Comparison of ENCODE assay signal across 1 cellular context in the genomic region with DNA sequence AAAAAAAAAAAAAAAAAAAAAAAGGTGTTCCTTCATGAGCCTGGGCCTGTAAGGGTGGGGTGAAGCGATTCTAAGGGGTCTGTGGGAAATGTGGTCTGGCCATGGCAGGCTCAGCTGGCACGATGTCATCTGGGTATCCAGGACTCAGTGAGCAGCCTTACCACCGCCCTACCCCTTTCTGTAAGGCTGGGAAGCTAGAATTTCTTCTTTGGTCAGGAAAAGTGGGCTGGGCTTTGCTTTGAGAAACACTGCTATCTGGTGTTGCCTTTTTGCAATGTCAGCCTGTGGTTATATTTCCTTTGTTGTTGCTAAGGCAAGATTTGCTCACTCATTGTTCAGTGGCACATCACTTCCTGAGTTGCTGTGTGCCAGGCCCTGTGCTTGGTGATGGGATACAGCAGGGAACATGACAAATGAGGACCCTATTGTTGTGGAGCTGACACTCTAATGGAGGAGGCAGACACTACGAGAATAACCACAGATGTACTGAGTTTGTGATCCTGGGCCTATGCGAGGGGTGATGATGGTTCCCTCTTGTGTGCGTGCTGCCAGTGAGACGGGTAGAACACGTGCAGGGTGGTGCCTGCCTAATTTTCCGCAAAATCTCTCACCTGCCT.
TF ChIP-seq lines count a peak whose summit lies in the region.

No MANE protein-coding gene starts in this region.

TF ChIP-seq in HepG2, 621 proteins besides CTCF, POLR2A, EP300 and RAD21 (continued from another document):
- TF ChIP-seq, protein P1, sequence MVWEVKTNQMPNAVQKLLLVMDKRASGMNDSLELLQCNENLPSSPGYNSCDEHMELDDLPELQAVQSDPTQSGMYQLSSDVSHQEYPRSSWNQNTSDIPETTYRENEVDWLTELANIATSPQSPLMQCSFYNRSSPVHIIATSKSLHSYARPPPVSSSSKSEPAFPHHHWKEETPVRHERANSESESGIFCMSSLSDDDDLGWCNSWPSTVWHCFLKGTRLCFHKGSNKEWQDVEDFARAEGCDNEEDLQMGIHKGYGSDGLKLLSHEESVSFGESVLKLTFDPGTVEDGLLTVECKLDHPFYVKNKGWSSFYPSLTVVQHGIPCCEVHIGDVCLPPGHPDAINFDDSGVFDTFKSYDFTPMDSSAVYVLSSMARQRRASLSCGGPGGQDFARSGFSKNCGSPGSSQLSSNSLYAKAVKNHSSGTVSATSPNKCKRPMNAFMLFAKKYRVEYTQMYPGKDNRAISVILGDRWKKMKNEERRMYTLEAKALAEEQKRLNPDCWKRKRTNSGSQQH (CRISPR knock-in tag; IDR thresholded peaks at IDR 0.05; ENCODE audit: low read depth): no peak
- TF ChIP-seq, protein P2, sequence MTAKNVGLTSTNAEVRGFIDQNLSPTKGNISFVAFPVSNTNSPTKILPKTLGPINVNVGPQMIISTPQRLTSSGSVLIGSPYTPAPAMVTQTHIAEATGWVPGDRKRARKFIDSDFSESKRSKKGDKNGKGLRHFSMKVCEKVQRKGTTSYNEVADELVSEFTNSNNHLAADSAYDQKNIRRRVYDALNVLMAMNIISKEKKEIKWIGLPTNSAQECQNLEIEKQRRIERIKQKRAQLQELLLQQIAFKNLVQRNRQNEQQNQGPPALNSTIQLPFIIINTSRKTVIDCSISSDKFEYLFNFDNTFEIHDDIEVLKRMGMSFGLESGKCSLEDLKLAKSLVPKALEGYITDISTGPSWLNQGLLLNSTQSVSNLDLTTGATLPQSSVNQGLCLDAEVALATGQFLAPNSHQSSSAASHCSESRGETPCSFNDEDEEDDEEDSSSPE (CRISPR knock-in tag; IDR thresholded peaks at IDR 0.05): no peak
- TF ChIP-seq RFX5 (IDR thresholded peaks at IDR 0.05; ENCODE audit: low read depth, low read length) (peak; percentile 54; the same call in 1 of the 2 replicates), GATAD1 (CRISPR knock-in tag; IDR thresholded peaks at IDR 0.05) (no peak), ADNP (CRISPR knock-in tag; IDR thresholded peaks at IDR 0.05) (no peak), NCOA5 (CRISPR knock-in tag; IDR thresholded peaks at IDR 0.05) (no peak), NAIF1 (CRISPR knock-in tag; IDR thresholded peaks at IDR 0.05; ENCODE audit: borderline replicate concordance) (no peak), KDM2A (CRISPR knock-in tag; IDR thresholded peaks at IDR 0.05; ENCODE audit: borderline replicate concordance, low read depth) (no peak), JUN (CRISPR knock-in tag; IDR thresholded peaks at IDR 0.05) (no peak), HNF4A (CRISPR knock-in tag; IDR thresholded peaks at IDR 0.05) (no peak), ZNF598 (CRISPR knock-in tag; IDR thresholded peaks at IDR 0.05; ENCODE audit: borderline replicate concordance) (no peak), SP140L (CRISPR knock-in tag; IDR thresholded peaks at IDR 0.05; ENCODE audit: borderline replicate concordance) (no peak), PHF20 (CRISPR knock-in tag; IDR thresholded peaks at IDR 0.05) (no peak), FOXK1 (CRISPR knock-in tag; IDR thresholded peaks at IDR 0.05; ENCODE audit: borderline replicate concordance, low read depth) (no peak), SP5 (CRISPR knock-in tag; IDR thresholded peaks at IDR 0.05; ENCODE audit: borderline replicate concordance, low read depth) (no peak), ATAD3A (CRISPR knock-in tag; IDR thresholded peaks at IDR 0.05) (no peak), FOSL2 (CRISPR knock-in tag; IDR thresholded peaks at IDR 0.05) (no peak), ZNF354B (CRISPR knock-in tag; IDR thresholded peaks at IDR 0.05) (no peak), ARID2 (CRISPR knock-in tag; IDR thresholded peaks at IDR 0.05; ENCODE audit: borderline replicate concordance) (no peak), NR2F6 (IDR thresholded peaks at IDR 0.05) (no peak), NR2F6 (CRISPR knock-in tag; IDR thresholded peaks at IDR 0.05) (no peak), ZNF629 (CRISPR knock-in tag; conservative IDR thresholded peaks at IDR 0.05) (no peak), ZNF235 (CRISPR knock-in tag; IDR thresholded peaks at IDR 0.05; ENCODE audit: borderline replicate concordance) (no peak), BCL6 (CRISPR knock-in tag; IDR thresholded peaks at IDR 0.05) (no peak), ZNF367 (CRISPR knock-in tag; IDR thresholded peaks at IDR 0.05; ENCODE audit: borderline replicate concordance) (no peak)
- TF ChIP-seq, protein P3, sequence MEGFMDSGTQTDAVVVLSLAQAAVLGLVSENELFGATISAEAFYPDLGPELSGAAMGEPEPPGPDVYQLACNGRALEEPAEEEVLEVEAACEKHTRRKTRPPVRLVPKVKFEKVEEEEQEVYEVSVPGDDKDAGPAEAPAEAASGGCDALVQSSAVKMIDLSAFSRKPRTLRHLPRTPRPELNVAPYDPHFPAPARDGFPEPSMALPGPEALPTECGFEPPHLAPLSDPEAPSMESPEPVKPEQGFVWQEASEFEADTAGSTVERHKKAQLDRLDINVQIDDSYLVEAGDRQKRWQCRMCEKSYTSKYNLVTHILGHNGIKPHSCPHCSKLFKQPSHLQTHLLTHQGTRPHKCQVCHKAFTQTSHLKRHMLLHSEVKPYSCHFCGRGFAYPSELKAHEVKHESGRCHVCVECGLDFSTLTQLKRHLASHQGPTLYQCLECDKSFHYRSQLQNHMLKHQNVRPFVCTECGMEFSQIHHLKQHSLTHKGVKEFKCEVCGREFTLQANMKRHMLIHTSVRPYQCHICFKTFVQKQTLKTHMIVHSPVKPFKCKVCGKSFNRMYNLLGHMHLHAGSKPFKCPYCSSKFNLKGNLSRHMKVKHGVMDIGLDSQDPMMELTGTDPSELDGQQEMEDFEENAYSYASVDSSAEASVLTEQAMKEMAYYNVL (CRISPR knock-in tag; IDR thresholded peaks at IDR 0.05; ENCODE audit: borderline replicate concordance): no peak
- TF ChIP-seq, protein P4, sequence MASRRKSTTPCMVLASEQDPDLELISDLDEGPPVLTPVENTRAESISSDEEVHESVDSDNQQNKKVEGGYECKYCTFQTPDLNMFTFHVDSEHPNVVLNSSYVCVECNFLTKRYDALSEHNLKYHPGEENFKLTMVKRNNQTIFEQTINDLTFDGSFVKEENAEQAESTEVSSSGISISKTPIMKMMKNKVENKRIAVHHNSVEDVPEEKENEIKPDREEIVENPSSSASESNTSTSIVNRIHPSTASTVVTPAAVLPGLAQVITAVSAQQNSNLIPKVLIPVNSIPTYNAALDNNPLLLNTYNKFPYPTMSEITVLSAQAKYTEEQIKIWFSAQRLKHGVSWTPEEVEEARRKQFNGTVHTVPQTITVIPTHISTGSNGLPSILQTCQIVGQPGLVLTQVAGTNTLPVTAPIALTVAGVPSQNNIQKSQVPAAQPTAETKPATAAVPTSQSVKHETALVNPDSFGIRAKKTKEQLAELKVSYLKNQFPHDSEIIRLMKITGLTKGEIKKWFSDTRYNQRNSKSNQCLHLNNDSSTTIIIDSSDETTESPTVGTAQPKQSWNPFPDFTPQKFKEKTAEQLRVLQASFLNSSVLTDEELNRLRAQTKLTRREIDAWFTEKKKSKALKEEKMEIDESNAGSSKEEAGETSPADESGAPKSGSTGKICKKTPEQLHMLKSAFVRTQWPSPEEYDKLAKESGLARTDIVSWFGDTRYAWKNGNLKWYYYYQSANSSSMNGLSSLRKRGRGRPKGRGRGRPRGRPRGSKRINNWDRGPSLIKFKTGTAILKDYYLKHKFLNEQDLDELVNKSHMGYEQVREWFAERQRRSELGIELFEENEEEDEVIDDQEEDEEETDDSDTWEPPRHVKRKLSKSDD (CRISPR knock-in tag; IDR thresholded peaks at IDR 0.05; ENCODE audit: low read depth): 0 out of 2 replicates have a peak, but pooled peaks have one; percentile 55
- TF ChIP-seq, protein P5, sequence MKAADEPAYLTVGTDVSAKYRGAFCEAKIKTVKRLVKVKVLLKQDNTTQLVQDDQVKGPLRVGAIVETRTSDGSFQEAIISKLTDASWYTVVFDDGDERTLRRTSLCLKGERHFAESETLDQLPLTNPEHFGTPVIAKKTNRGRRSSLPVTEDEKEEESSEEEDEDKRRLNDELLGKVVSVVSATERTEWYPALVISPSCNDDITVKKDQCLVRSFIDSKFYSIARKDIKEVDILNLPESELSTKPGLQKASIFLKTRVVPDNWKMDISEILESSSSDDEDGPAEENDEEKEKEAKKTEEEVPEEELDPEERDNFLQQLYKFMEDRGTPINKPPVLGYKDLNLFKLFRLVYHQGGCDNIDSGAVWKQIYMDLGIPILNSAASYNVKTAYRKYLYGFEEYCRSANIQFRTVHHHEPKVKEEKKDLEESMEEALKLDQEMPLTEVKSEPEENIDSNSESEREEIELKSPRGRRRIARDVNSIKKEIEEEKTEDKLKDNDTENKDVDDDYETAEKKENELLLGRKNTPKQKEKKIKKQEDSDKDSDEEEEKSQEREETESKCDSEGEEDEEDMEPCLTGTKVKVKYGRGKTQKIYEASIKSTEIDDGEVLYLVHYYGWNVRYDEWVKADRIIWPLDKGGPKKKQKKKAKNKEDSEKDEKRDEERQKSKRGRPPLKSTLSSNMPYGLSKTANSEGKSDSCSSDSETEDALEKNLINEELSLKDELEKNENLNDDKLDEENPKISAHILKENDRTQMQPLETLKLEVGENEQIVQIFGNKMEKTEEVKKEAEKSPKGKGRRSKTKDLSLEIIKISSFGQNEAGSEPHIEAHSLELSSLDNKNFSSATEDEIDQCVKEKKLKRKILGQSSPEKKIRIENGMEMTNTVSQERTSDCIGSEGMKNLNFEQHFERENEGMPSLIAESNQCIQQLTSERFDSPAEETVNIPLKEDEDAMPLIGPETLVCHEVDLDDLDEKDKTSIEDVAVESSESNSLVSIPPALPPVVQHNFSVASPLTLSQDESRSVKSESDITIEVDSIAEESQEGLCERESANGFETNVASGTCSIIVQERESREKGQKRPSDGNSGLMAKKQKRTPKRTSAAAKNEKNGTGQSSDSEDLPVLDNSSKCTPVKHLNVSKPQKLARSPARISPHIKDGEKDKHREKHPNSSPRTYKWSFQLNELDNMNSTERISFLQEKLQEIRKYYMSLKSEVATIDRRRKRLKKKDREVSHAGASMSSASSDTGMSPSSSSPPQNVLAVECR (CRISPR knock-in tag; IDR thresholded peaks at IDR 0.05; ENCODE audit: borderline replicate concordance): 0 out of 2 replicates have a peak, but pooled peaks have one; percentile 15
- TF ChIP-seq, protein P6, sequence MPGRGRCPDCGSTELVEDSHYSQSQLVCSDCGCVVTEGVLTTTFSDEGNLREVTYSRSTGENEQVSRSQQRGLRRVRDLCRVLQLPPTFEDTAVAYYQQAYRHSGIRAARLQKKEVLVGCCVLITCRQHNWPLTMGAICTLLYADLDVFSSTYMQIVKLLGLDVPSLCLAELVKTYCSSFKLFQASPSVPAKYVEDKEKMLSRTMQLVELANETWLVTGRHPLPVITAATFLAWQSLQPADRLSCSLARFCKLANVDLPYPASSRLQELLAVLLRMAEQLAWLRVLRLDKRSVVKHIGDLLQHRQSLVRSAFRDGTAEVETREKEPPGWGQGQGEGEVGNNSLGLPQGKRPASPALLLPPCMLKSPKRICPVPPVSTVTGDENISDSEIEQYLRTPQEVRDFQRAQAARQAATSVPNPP (CRISPR knock-in tag; IDR thresholded peaks at IDR 0.05): no peak
